In genomic region chr19:48926909-48927308, GRCh38 we compare ENCODE assay signal across 8 cellular contexts. TPM values are rescaled to one million over a fixed set of nuclear protein-coding genes. Genes with fewer than 3 reads are reported as not detected.
DNase-seq lines count a peak whose midpoint lies in the region; ATAC-seq and TF ChIP-seq lines count a peak whose summit lies in the region.

No MANE protein-coding gene starts in this region.

- H4K20me1 ChIP-seq in GM23248 (ENCODE audit: insufficient read depth): no peaks in the 10 kb centered on the region
- H4K20me1 ChIP-seq in osteoblast (ENCODE audit: insufficient read depth, low read length): no peaks in the 10 kb centered on the region

- H3K4me2 ChIP-seq in GM23248 (ENCODE audit: unreplicated experiment): peak overlapping the region; percentile 22
- H3K4me2 ChIP-seq in osteoblast (ENCODE audit: insufficient read depth, low read length): no peak overlapping the region

- peak overlapping the region; percentile 74 for H3K27ac ChIP-seq in GM23248
- H3K27ac ChIP-seq in SJSA1: no peak overlapping the region
- peak overlapping the region; percentile 77 for H3K27ac ChIP-seq in osteoblast (ENCODE audit: low read depth, low read length)

- H3K4me1 ChIP-seq in GM23248 (ENCODE audit: insufficient read depth) (peaks cover 23% of the 10 kb centered on the region), SJSA1 (replicated peaks) (peaks cover 26% of the 10 kb centered on the region), osteoblast (ENCODE audit: insufficient read depth, low read length) (peaks cover 21% of the 10 kb centered on the region)

- H3K79me2 ChIP-seq in GM23248 (ENCODE audit: insufficient read depth) (no peaks in the 10 kb centered on the region), osteoblast (ENCODE audit: insufficient read depth, low read length) (no peaks in the 10 kb centered on the region)

- ATAC-seq in T-helper 17 cell (no peak), GM21576 (IDR thresholded peaks at IDR 0.05; ENCODE audit: unreplicated experiment) (no peak)

- H2AFZ ChIP-seq in GM23248 (0 out of 2 replicates have a peak overlapping the region, but pooled peaks have one; percentile 11), osteoblast (ENCODE audit: low read length) (no peak overlapping the region)

- H3K27ac Mint-ChIP-seq in T-helper 17 cell: no peak overlapping the region

- H3K4me1 Mint-ChIP-seq in T-helper 17 cell: no peaks in the 10 kb centered on the region

- no peaks in the 10 kb centered on the region for H3K9me2 ChIP-seq in GM23248 (ENCODE audit: insufficient read depth)

- TF ChIP-seq CTCF in osteoblast (IDR thresholded peaks at IDR 0.05; ENCODE audit: extremely low read depth, low read depth, low read length): no peak

- WGBS in GM23248 (ENCODE audit: low coverage in 1 of 2, low lambda C conversion rate in 2 of 2, missing lambda C conversion rate in 2 of 2), 2 experiments: 6 to 7% methylated on average over 10 of the region's 10 CpGs

- DNase-seq in GM23248 (peak; percentile 100), SJSA1 (ENCODE audit: low read depth in 1 of 2, low spot score in 2 of 2) (peak; percentile 39 to 66), dermis blood vessel endothelial cell (peak; percentile 87), osteoblast (ENCODE audit: insufficient read length, low spot score, missing footprints) (peak; percentile 97), T-helper 17 cell (no peak), NCI-H1048 (lab: John Stamatoyannopoulos, UW) (no peak), NCI-H1105 treated with DMSO at 0.1 percent for 48 hours (lab: John Stamatoyannopoulos, UW) (no peak)

- H3K27me3 ChIP-seq in GM23248 (replicated peaks; ENCODE audit: insufficient read depth): no peaks in the 10 kb centered on the region
- no peaks in the 10 kb centered on the region for H3K27me3 ChIP-seq in SJSA1 (replicated peaks)
- no peaks in the 10 kb centered on the region for H3K27me3 ChIP-seq in osteoblast (ENCODE audit: insufficient read depth, low read length)

- in situ Hi-C loops in GM23248 (cut with MboI): no loop called here

- H3K9me3 ChIP-seq in GM23248 (ENCODE audit: low read depth): no peaks in the 10 kb centered on the region
- no peaks in the 10 kb centered on the region for H3K9me3 ChIP-seq in SJSA1 (replicated peaks)
- H3K9me3 ChIP-seq in osteoblast (ENCODE audit: low read depth, low read length): no peaks in the 10 kb centered on the region
- H3K9me3 ChIP-seq in T-helper 17 cell (ENCODE audit: control insufficient read depth, low read length, poor library complexity, severe bottlenecking): no peaks in the 10 kb centered on the region

- H3F3A ChIP-seq in GM23248 (ENCODE audit: insufficient read depth): peaks cover 23% of the 10 kb centered on the region

- H3K9ac ChIP-seq in GM23248: peak overlapping the region; percentile 55

- H3K4me3 ChIP-seq in GM23248 (no peak overlapping the region), SJSA1 (no peak overlapping the region), osteoblast (ENCODE audit: insufficient read depth, low read length) (no peak overlapping the region)

- H3K4me3 Mint-ChIP-seq in T-helper 17 cell: no peak overlapping the region

- no peaks in the 10 kb centered on the region for H3K27me3 Mint-ChIP-seq in T-helper 17 cell

- H3K36me3 Mint-ChIP-seq in T-helper 17 cell (ENCODE audit: low read depth): no peaks in the 10 kb centered on the region

- H3K36me3 ChIP-seq in GM23248 (ENCODE audit: low read depth): no peaks in the 10 kb centered on the region
- H3K36me3 ChIP-seq in SJSA1: peaks cover 10% of the 10 kb centered on the region
- peaks cover 10% of the 10 kb centered on the region for H3K36me3 ChIP-seq in osteoblast (ENCODE audit: insufficient read depth, low read length)

RNA-seq across cellular contexts. Expression of gene DHDH, which starts 6.6 kb away (rescaled TPM):
- not detected in 2 replicates for total RNA-seq in GM23248 (2014; rRNA removed; shearing (Covaris generic))
- not detected in 2 replicates for polyA plus RNA-seq in GM23248 (2016; fragmentation: Nextera tagmentation; extraction: Ambion mirVana)
- total RNA-seq in SJSA1 (2014; rRNA removed; shearing (Covaris generic)): 0.16 and 1.7 TPM in 2 replicates
- not detected in 2 replicates for total RNA-seq in dermis blood vessel endothelial cell
- 0.29 and 0.36 TPM in 2 replicates for total RNA-seq in osteoblast
- under 1 TPM; 0.50 to 0.86 TPM for total RNA-seq in T-helper 17 cell

RNA-seq across cellular contexts. Expression of gene NUCB1, which starts 26.8 kb away (rescaled TPM):
- total RNA-seq in GM23248 (2014; rRNA removed; shearing (Covaris generic)): 362 and 401 TPM in 2 replicates
- 412 and 438 TPM in 2 replicates for polyA plus RNA-seq in GM23248 (2016; fragmentation: Nextera tagmentation; extraction: Ambion mirVana)
- 200 and 215 TPM in 2 replicates for total RNA-seq in SJSA1 (2014; rRNA removed; shearing (Covaris generic))
- 167 and 333 TPM in 2 replicates for total RNA-seq in dermis blood vessel endothelial cell
- 242 and 300 TPM in 2 replicates for total RNA-seq in osteoblast
- total RNA-seq in T-helper 17 cell: 100 to 1,000 TPM; 118 to 135 TPM

RNA-seq across cellular contexts. Expression of gene BAX, which starts 27.8 kb away (rescaled TPM):
- total RNA-seq in GM23248 (2014; rRNA removed; shearing (Covaris generic)): 106 and 119 TPM in 2 replicates
- polyA plus RNA-seq in GM23248 (2016; fragmentation: Nextera tagmentation; extraction: Ambion mirVana): 92.7 and 97.3 TPM in 2 replicates
- 57.4 and 75.1 TPM in 2 replicates for total RNA-seq in SJSA1 (2014; rRNA removed; shearing (Covaris generic))
- total RNA-seq in dermis blood vessel endothelial cell (96.8 and 134 TPM in 2 replicates), osteoblast (78.4 and 78.9 TPM in 2 replicates), T-helper 17 cell (100 to 1,000 TPM in 1 of 2 donors, 10 to 100 TPM in 1; 89.2 to 104 TPM)

RNA-seq across cellular contexts. Expression of gene TULP2, which starts 28.4 kb away (rescaled TPM):
- total RNA-seq in GM23248 (2014; rRNA removed; shearing (Covaris generic)): not detected in 2 replicates
- not detected in 2 replicates for polyA plus RNA-seq in GM23248 (2016; fragmentation: Nextera tagmentation; extraction: Ambion mirVana)
- not detected in 2 replicates for total RNA-seq in SJSA1 (2014; rRNA removed; shearing (Covaris generic))
- total RNA-seq in dermis blood vessel endothelial cell (0.34 TPM in 1 of 2 replicates, not detected in the other), osteoblast (not detected in 2 replicates), T-helper 17 cell (not detected)

RNA-seq across cellular contexts. Expression of gene FTL, which starts 38.2 kb away (rescaled TPM):
- 2,276 and 2,848 TPM in 2 replicates for total RNA-seq in GM23248 (2014; rRNA removed; shearing (Covaris generic))
- 8,171 and 8,242 TPM in 2 replicates for polyA plus RNA-seq in GM23248 (2016; fragmentation: Nextera tagmentation; extraction: Ambion mirVana)
- total RNA-seq in SJSA1 (2014; rRNA removed; shearing (Covaris generic)): 2,837 and 3,145 TPM in 2 replicates
- total RNA-seq in dermis blood vessel endothelial cell (1,252 and 1,399 TPM in 2 replicates), osteoblast (3,966 and 4,197 TPM in 2 replicates), T-helper 17 cell (100 to 1,000 TPM; 612 to 898 TPM)

Comparison
In these comparisons a context has a peak if more than half of its experiments do, and no peak if none do; other contexts are left out.
1. DNase-seq: peak in GM23248 (single experiment), SJSA1 (2 of 2), dermis blood vessel endothelial cell (single experiment) and osteoblast (single experiment); none in T-helper 17 cell (0 of 3), NCI-H1048 (single experiment) and NCI-H1105 treated with DMSO at 0.1 percent for 48 hours (single experiment).